ENCODE assay signal across 27 cellular contexts in the genomic region with DNA sequence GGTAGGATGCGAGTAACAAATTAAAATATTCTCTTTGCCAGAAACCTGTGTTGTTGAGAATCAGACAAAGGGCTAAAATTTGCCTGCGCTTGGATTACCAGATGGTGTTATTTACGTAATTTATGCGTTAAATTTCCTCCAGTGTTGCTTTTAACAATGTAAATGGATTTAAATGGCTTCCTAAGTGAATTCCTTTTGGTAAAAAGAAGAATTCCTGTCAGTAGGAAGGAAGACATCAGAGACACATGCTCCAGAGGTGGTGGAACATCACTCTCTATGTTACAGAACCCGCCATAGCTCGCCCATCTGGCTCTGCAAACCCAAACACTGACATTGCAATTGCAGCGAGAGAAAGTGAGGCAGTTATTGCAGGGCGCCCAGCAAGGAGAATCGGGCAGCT.
"Had no signal": no experiment of that assay in that cellular context is flagged by ENCODE, and none has a peak within 500 bp of the region (broad histone marks: within the 10 kb centered on the region; RNA-seq: fewer than 3 reads in every experiment).

No MANE protein-coding gene starts in this region.

- H3K27me3 ChIP-seq: breast epithelium, heart right ventricle, pancreas, testis, transverse colon had no signal

- H3K4me1 Mint-ChIP-seq: activated B cell treated with CpG ODN at 0.5 μM for 24 hours; activated naive CD4-positive, alpha-beta T cell treated with anti-CD3 and anti-CD28 coated beads, Interleukin-2, amount 50 U/mL, for 24 hours; activated naive CD8-positive, alpha-beta T cell treated with anti-CD3 and anti-CD28 coated beads, Interleukin-2, amount 50 U/mL, for 24 hours; nephron; T-helper 17 cell had no signal

- H3K9me3 ChIP-seq: pancreas, prostate gland, testis had no signal

- H3K36me3 ChIP-seq: breast epithelium, heart right ventricle, pancreas, prostate gland, transverse colon had no signal

- H3K27ac Mint-ChIP-seq: activated B cell treated with CpG ODN at 0.5 μM for 24 hours; activated CD8-positive, alpha-beta T cell treated with anti-CD3 and anti-CD28 coated beads for 36 hours; activated naive CD4-positive, alpha-beta T cell treated with anti-CD3 and anti-CD28 coated beads, Interleukin-2, amount 50 U/mL, for 24 hours; activated naive CD8-positive, alpha-beta T cell treated with anti-CD3 and anti-CD28 coated beads, Interleukin-2, amount 50 U/mL, for 24 hours; activated T-helper 2 cell treated with anti-CD3 and anti-CD28 coated beads, Interferon-gamma antibody, Interleukin-2, Interleukin-4, amounts not matched to agents 10 μg/mL and 5 μg/mL and 100 μg/mL, durations not matched to agents 14 hours and 24 hours and 36 hours; nephron; T-helper 17 cell had no signal

- H3K36me3 Mint-ChIP-seq: activated naive CD4-positive, alpha-beta T cell treated with anti-CD3 and anti-CD28 coated beads, Interleukin-2, amount 50 U/mL, for 24 hours had no signal

- DNase-seq: activated B cell treated with CpG ODN at 0.5 μM for 24 hours; activated CD4-positive, alpha-beta T cell treated with anti-CD3 and anti-CD28 coated beads, Interleukin-2, amount 50 U/mL, for 1 hour; activated CD8-positive, alpha-beta T cell treated with anti-CD3 and anti-CD28 coated beads for 36 hours; activated naive CD8-positive, alpha-beta T cell treated with anti-CD3 and anti-CD28 coated beads, Interleukin-2, amount 50 U/mL, for 24 hours; activated T-cell treated with anti-CD3 and anti-CD28 coated beads, Interleukin-2, amount 50 U/mL, for 48 hours; amygdala; central memory CD4-positive, alpha-beta T cell; foreskin fibroblast; heart right ventricle; left cardiac atrium; left ventricle myocardium superior; nucleus accumbens; pancreas; retina; stimulated activated CD4-positive, alpha-beta T cell treated with anti-CD3 and anti-CD28 coated beads, Interleukin-12 subunit alpha, Interleukin-12 subunit beta, amount 100 ng/mL, for 4 hours; stimulated activated CD4-positive, alpha-beta T cell treated with anti-CD3 and anti-CD28 coated beads, Interleukin-4, amount 100 ng/mL, for 1 hour; stimulated activated naive CD8-positive, alpha-beta T cell treated with anti-CD3 and anti-CD28 coated beads, Interleukin-15, Interleukin-2, amounts not matched to agents 100 U/mL and 50 U/mL, for 24 hours; T-helper 17 cell; T1000; testis; transverse colon had no signal

- H3K4me3 Mint-ChIP-seq: activated B cell treated with CpG ODN at 0.5 μM for 24 hours; activated CD8-positive, alpha-beta T cell treated with anti-CD3 and anti-CD28 coated beads for 36 hours; activated naive CD4-positive, alpha-beta T cell treated with anti-CD3 and anti-CD28 coated beads, Interleukin-2, amount 50 U/mL, for 24 hours; activated naive CD8-positive, alpha-beta T cell treated with anti-CD3 and anti-CD28 coated beads, Interleukin-2, amount 50 U/mL, for 24 hours; nephron; T-helper 17 cell had no signal

- H3K27me3 Mint-ChIP-seq: activated B cell treated with CpG ODN at 0.5 μM for 24 hours; activated CD8-positive, alpha-beta T cell treated with anti-CD3 and anti-CD28 coated beads for 36 hours; activated naive CD4-positive, alpha-beta T cell treated with anti-CD3 and anti-CD28 coated beads, Interleukin-2, amount 50 U/mL, for 24 hours; activated naive CD8-positive, alpha-beta T cell treated with anti-CD3 and anti-CD28 coated beads, Interleukin-2, amount 50 U/mL, for 24 hours; T-helper 17 cell had no signal

- H3K4me3 ChIP-seq: breast epithelium, heart right ventricle, pancreas, prostate gland, skin epidermis, testis, transverse colon had no signal

- H3K4me1 ChIP-seq: breast epithelium, pancreas, prostate gland, testis, transverse colon had no signal

- H3K27ac ChIP-seq: breast epithelium, heart right ventricle, pancreas, prostate gland, skin epidermis, testis, transverse colon had no signal
